In genomic region chr6:133553652-133554051, GRCh38 we compare ENCODE assay signal across 8 cellular contexts.
DNase-seq lines count a peak whose midpoint lies in the region; ATAC-seq and TF ChIP-seq lines count a peak whose summit lies in the region.

No MANE protein-coding gene starts in this region.

- no peak overlapping the region for H3K4me3 ChIP-seq in esophagus squamous epithelium

- in situ Hi-C loops in Caki2 (cut with HindIII; ENCODE audit: low pct_unique_long_range_greater_than_20kb, low sequenced_read_pairs) = no loop called here

- H3K4me1 ChIP-seq in esophagus squamous epithelium = peaks cover 0 to 5% (median 0%) of the 10 kb centered on the region in 3 donors

- TF ChIP-seq POLR2A in esophagus squamous epithelium (IDR thresholded peaks at IDR 0.05) = no peak

- H3K36me3 ChIP-seq in esophagus squamous epithelium = no peaks in the 10 kb centered on the region

- TF ChIP-seq CTCF in esophagus squamous epithelium (IDR thresholded peaks at IDR 0.05) = peak in 5 of 6 experiments; percentile 35 to 57 (median 36)

- 12 to 15% methylated on average over 4 of the region's 4 CpGs for WGBS in esophagus squamous epithelium, 2 donors

- intact Hi-C loops in esophagus squamous epithelium (cut with DNase I) = no loop called here

- no peaks in the 10 kb centered on the region for H3K27me3 ChIP-seq in esophagus squamous epithelium

- H3K27ac ChIP-seq in esophagus squamous epithelium = no peak overlapping the region

- DNase-seq in Caki2 (ENCODE audit: low read depth) = peak; percentile 41
- peak; percentile 68 to 77 for DNase-seq in Kasumi-1 (lab: John Stamatoyannopoulos, UW)
- DNase-seq in SKM-1 (lab: John Stamatoyannopoulos, UW; ENCODE audit: unreplicated experiment) = peak; percentile 57
- no peak for DNase-seq in esophagus squamous epithelium (lab: John Stamatoyannopoulos, UW)
- DNase-seq in non-pigmented ciliary epithelial cell (ENCODE audit: low read depth) = peak; percentile 38
- DNase-seq in GM19238 (ENCODE audit: insufficient read length, low spot score) = no peak

- ATAC-seq in GM19324 (IDR thresholded peaks at IDR 0.05; ENCODE audit: low FRiP score, unreplicated experiment) (peak; percentile 54), HG03045 (IDR thresholded peaks at IDR 0.05; ENCODE audit: unreplicated experiment) (no peak)

- peaks cover 0 to 2% (median 0%) of the 10 kb centered on the region in 3 donors for H3K9me3 ChIP-seq in esophagus squamous epithelium

Comparison
In these comparisons a context has a peak if more than half of its experiments do, and no peak if none do; other contexts are left out.
1. DNase-seq: peak in Caki2 (single experiment), Kasumi-1 (2 of 2), SKM-1 (single experiment) and non-pigmented ciliary epithelial cell (single experiment); none in esophagus squamous epithelium (single experiment) and GM19238 (single experiment).